1 cellular context compared by ENCODE assay signal in genomic region chr9:128250839-128251558, GRCh38.
TF ChIP-seq lines count a peak whose summit lies in the region.

No MANE protein-coding gene starts in this region.

TF ChIP-seq in GM23338, 12 proteins besides CTCF, POLR2A, EP300 and RAD21 (continued from another document):
- TF ChIP-seq ZNF462 (CRISPR knock-in tag; IDR thresholded peaks at IDR 0.05) (no peak), REST (IDR thresholded peaks at IDR 0.05; ENCODE audit: unreplicated experiment) (no peak), ZNF331 (CRISPR knock-in tag; IDR thresholded peaks at IDR 0.05; ENCODE audit: low read depth) (no peak), STAT1 (IDR thresholded peaks at IDR 0.05; ENCODE audit: unreplicated experiment) (no peak), EZH2phosphoT487 (IDR thresholded peaks at IDR 0.05; ENCODE audit: unreplicated experiment) (no peak), EZH2 (IDR thresholded peaks at IDR 0.05; ENCODE audit: low read depth, unreplicated experiment) (no peak), NANOG (IDR thresholded peaks at IDR 0.05; ENCODE audit: borderline replicate concordance) (no peak), CREB1 (CRISPR knock-in tag; IDR thresholded peaks at IDR 0.05; ENCODE audit: low read depth) (no peak), JUNB (IDR thresholded peaks at IDR 0.05; ENCODE audit: unreplicated experiment) (no peak)
